In the genomic region with DNA sequence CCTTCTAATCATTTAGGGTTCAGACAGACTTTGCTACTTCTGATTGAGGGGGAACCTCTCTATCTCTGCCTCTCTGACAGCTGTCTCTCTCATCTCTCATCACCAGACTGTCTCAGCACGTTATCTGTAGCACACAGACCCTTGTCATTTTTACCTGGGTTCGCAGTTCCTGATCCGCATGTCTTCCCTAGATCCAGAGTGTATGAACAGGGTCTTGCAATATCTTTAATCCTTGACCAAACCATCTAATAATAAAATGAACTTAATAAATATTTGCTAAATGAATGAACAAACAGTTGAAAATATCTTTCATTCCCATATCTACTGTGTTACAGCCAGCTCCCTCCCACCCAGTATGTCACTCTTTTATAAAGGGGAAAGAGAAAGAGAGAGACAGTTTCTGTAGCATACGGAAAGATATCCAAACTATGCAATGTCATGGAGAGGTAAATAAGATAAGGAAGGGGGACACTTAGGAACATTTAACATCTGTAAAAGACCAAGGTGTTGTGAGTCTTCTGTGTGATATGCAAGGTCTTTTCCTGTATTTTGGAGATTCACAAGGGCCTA, we compare ENCODE assay signal across 1 cellular context.
TF ChIP-seq lines count a peak whose summit lies in the region.

No MANE protein-coding gene starts in this region.

TF ChIP-seq in K562, 482 proteins besides CTCF, POLR2A, EP300 and RAD21 (continued from another document and continues in another):
- TF ChIP-seq, protein P1, sequence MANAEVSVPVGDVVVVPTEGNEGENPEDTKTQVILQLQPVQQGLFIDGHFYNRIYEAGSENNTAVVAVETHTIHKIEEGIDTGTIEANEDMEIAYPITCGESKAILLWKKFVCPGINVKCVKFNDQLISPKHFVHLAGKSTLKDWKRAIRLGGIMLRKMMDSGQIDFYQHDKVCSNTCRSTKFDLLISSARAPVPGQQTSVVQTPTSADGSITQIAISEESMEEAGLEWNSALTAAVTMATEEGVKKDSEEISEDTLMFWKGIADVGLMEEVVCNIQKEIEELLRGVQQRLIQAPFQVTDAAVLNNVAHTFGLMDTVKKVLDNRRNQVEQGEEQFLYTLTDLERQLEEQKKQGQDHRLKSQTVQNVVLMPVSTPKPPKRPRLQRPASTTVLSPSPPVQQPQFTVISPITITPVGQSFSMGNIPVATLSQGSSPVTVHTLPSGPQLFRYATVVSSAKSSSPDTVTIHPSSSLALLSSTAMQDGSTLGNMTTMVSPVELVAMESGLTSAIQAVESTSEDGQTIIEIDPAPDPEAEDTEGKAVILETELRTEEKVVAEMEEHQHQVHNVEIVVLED (CRISPR knock-in tag; IDR thresholded peaks at IDR 0.05) = no peak
- peak; percentile 43; the same call in 1 of the 2 replicates for TF ChIP-seq RNF2 (IDR thresholded peaks at IDR 0.05)
- TF ChIP-seq ZNF212 (CRISPR knock-in tag; IDR thresholded peaks at IDR 0.05) = no peak
- no peak for TF ChIP-seq RFX7 (CRISPR knock-in tag; IDR thresholded peaks at IDR 0.05)
- no peak for TF ChIP-seq PHF21A (IDR thresholded peaks at IDR 0.05; ENCODE audit: borderline replicate concordance, low read depth)
- TF ChIP-seq, protein P2, sequence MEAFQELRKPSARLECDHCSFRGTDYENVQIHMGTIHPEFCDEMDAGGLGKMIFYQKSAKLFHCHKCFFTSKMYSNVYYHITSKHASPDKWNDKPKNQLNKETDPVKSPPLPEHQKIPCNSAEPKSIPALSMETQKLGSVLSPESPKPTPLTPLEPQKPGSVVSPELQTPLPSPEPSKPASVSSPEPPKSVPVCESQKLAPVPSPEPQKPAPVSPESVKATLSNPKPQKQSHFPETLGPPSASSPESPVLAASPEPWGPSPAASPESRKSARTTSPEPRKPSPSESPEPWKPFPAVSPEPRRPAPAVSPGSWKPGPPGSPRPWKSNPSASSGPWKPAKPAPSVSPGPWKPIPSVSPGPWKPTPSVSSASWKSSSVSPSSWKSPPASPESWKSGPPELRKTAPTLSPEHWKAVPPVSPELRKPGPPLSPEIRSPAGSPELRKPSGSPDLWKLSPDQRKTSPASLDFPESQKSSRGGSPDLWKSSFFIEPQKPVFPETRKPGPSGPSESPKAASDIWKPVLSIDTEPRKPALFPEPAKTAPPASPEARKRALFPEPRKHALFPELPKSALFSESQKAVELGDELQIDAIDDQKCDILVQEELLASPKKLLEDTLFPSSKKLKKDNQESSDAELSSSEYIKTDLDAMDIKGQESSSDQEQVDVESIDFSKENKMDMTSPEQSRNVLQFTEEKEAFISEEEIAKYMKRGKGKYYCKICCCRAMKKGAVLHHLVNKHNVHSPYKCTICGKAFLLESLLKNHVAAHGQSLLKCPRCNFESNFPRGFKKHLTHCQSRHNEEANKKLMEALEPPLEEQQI (IDR thresholded peaks at IDR 0.05) = peak; percentile 98
- TF ChIP-seq SRSF1 (IDR thresholded peaks at IDR 0.05; ENCODE audit: low read depth, low read length) = no peak
- TF ChIP-seq ZNF707 (CRISPR knock-in tag; conservative IDR thresholded peaks at IDR 0.05) = no peak
- TF ChIP-seq, protein P3, sequence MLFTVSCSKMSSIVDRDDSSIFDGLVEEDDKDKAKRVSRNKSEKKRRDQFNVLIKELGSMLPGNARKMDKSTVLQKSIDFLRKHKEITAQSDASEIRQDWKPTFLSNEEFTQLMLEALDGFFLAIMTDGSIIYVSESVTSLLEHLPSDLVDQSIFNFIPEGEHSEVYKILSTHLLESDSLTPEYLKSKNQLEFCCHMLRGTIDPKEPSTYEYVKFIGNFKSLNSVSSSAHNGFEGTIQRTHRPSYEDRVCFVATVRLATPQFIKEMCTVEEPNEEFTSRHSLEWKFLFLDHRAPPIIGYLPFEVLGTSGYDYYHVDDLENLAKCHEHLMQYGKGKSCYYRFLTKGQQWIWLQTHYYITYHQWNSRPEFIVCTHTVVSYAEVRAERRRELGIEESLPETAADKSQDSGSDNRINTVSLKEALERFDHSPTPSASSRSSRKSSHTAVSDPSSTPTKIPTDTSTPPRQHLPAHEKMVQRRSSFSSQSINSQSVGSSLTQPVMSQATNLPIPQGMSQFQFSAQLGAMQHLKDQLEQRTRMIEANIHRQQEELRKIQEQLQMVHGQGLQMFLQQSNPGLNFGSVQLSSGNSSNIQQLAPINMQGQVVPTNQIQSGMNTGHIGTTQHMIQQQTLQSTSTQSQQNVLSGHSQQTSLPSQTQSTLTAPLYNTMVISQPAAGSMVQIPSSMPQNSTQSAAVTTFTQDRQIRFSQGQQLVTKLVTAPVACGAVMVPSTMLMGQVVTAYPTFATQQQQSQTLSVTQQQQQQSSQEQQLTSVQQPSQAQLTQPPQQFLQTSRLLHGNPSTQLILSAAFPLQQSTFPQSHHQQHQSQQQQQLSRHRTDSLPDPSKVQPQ (CRISPR knock-in tag; IDR thresholded peaks at IDR 0.05; ENCODE audit: borderline replicate concordance) = no peak
- TF ChIP-seq NRF1 (conservative IDR thresholded peaks at IDR 0.05 in 1 of 2, IDR thresholded peaks at IDR 0.05 in 1 of 2) = no peak
- TF ChIP-seq, protein P4, sequence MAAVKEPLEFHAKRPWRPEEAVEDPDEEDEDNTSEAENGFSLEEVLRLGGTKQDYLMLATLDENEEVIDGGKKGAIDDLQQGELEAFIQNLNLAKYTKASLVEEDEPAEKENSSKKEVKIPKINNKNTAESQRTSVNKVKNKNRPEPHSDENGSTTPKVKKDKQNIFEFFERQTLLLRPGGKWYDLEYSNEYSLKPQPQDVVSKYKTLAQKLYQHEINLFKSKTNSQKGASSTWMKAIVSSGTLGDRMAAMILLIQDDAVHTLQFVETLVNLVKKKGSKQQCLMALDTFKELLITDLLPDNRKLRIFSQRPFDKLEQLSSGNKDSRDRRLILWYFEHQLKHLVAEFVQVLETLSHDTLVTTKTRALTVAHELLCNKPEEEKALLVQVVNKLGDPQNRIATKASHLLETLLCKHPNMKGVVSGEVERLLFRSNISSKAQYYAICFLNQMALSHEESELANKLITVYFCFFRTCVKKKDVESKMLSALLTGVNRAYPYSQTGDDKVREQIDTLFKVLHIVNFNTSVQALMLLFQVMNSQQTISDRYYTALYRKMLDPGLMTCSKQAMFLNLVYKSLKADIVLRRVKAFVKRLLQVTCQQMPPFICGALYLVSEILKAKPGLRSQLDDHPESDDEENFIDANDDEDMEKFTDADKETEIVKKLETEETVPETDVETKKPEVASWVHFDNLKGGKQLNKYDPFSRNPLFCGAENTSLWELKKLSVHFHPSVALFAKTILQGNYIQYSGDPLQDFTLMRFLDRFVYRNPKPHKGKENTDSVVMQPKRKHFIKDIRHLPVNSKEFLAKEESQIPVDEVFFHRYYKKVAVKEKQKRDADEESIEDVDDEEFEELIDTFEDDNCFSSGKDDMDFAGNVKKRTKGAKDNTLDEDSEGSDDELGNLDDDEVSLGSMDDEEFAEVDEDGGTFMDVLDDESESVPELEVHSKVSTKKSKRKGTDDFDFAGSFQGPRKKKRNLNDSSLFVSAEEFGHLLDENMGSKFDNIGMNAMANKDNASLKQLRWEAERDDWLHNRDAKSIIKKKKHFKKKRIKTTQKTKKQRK (IDR thresholded peaks at IDR 0.05; ENCODE audit: borderline replicate concordance, low read depth, low read length) = no peak
- TF ChIP-seq MCM7 (IDR thresholded peaks at IDR 0.05) = no peak
- TF ChIP-seq, protein P5, sequence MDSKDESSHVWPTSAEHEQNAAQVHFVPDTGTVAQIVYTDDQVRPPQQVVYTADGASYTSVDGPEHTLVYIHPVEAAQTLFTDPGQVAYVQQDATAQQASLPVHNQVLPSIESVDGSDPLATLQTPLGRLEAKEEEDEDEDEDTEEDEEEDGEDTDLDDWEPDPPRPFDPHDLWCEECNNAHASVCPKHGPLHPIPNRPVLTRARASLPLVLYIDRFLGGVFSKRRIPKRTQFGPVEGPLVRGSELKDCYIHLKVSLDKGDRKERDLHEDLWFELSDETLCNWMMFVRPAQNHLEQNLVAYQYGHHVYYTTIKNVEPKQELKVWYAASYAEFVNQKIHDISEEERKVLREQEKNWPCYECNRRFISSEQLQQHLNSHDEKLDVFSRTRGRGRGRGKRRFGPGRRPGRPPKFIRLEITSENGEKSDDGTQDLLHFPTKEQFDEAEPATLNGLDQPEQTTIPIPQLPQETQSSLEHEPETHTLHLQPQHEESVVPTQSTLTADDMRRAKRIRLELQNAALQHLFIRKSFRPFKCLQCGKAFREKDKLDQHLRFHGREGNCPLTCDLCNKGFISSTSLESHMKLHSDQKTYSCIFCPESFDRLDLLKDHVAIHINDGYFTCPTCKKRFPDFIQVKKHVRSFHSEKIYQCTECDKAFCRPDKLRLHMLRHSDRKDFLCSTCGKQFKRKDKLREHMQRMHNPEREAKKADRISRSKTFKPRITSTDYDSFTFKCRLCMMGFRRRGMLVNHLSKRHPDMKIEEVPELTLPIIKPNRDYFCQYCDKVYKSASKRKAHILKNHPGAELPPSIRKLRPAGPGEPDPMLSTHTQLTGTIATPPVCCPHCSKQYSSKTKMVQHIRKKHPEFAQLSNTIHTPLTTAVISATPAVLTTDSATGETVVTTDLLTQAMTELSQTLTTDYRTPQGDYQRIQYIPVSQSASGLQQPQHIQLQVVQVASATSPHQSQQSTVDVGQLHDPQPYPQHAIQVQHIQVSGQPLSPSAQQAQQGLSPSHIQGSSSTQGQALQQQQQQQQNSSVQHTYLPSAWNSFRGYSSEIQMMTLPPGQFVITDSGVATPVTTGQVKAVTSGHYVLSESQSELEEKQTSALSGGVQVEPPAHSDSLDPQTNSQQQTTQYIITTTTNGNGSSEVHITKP (IDR thresholded peaks at IDR 0.05; ENCODE audit: partially characterized antibody) = no peak
- TF ChIP-seq U2AF1 (optimal IDR thresholded peaks at IDR 0.05; ENCODE audit: low read depth, low read length) = no peak
- TF ChIP-seq HDGF (IDR thresholded peaks at IDR 0.05) = no peak
- peak; percentile 94 for TF ChIP-seq TCF3 (CRISPR knock-in tag; IDR thresholded peaks at IDR 0.05)
- TF ChIP-seq MYC (IDR thresholded peaks at IDR 0.05; ENCODE audit: low read depth, low read length) = 0 out of 2 replicates have a peak, but pooled peaks have one; percentile 3
- TF ChIP-seq MYC (CRISPR knock-in tag; IDR thresholded peaks at IDR 0.05; ENCODE audit: borderline replicate concordance, low read depth) = no peak
- TF ChIP-seq ZNF12 (CRISPR knock-in tag; IDR thresholded peaks at IDR 0.05) = no peak
- TF ChIP-seq, protein P6, sequence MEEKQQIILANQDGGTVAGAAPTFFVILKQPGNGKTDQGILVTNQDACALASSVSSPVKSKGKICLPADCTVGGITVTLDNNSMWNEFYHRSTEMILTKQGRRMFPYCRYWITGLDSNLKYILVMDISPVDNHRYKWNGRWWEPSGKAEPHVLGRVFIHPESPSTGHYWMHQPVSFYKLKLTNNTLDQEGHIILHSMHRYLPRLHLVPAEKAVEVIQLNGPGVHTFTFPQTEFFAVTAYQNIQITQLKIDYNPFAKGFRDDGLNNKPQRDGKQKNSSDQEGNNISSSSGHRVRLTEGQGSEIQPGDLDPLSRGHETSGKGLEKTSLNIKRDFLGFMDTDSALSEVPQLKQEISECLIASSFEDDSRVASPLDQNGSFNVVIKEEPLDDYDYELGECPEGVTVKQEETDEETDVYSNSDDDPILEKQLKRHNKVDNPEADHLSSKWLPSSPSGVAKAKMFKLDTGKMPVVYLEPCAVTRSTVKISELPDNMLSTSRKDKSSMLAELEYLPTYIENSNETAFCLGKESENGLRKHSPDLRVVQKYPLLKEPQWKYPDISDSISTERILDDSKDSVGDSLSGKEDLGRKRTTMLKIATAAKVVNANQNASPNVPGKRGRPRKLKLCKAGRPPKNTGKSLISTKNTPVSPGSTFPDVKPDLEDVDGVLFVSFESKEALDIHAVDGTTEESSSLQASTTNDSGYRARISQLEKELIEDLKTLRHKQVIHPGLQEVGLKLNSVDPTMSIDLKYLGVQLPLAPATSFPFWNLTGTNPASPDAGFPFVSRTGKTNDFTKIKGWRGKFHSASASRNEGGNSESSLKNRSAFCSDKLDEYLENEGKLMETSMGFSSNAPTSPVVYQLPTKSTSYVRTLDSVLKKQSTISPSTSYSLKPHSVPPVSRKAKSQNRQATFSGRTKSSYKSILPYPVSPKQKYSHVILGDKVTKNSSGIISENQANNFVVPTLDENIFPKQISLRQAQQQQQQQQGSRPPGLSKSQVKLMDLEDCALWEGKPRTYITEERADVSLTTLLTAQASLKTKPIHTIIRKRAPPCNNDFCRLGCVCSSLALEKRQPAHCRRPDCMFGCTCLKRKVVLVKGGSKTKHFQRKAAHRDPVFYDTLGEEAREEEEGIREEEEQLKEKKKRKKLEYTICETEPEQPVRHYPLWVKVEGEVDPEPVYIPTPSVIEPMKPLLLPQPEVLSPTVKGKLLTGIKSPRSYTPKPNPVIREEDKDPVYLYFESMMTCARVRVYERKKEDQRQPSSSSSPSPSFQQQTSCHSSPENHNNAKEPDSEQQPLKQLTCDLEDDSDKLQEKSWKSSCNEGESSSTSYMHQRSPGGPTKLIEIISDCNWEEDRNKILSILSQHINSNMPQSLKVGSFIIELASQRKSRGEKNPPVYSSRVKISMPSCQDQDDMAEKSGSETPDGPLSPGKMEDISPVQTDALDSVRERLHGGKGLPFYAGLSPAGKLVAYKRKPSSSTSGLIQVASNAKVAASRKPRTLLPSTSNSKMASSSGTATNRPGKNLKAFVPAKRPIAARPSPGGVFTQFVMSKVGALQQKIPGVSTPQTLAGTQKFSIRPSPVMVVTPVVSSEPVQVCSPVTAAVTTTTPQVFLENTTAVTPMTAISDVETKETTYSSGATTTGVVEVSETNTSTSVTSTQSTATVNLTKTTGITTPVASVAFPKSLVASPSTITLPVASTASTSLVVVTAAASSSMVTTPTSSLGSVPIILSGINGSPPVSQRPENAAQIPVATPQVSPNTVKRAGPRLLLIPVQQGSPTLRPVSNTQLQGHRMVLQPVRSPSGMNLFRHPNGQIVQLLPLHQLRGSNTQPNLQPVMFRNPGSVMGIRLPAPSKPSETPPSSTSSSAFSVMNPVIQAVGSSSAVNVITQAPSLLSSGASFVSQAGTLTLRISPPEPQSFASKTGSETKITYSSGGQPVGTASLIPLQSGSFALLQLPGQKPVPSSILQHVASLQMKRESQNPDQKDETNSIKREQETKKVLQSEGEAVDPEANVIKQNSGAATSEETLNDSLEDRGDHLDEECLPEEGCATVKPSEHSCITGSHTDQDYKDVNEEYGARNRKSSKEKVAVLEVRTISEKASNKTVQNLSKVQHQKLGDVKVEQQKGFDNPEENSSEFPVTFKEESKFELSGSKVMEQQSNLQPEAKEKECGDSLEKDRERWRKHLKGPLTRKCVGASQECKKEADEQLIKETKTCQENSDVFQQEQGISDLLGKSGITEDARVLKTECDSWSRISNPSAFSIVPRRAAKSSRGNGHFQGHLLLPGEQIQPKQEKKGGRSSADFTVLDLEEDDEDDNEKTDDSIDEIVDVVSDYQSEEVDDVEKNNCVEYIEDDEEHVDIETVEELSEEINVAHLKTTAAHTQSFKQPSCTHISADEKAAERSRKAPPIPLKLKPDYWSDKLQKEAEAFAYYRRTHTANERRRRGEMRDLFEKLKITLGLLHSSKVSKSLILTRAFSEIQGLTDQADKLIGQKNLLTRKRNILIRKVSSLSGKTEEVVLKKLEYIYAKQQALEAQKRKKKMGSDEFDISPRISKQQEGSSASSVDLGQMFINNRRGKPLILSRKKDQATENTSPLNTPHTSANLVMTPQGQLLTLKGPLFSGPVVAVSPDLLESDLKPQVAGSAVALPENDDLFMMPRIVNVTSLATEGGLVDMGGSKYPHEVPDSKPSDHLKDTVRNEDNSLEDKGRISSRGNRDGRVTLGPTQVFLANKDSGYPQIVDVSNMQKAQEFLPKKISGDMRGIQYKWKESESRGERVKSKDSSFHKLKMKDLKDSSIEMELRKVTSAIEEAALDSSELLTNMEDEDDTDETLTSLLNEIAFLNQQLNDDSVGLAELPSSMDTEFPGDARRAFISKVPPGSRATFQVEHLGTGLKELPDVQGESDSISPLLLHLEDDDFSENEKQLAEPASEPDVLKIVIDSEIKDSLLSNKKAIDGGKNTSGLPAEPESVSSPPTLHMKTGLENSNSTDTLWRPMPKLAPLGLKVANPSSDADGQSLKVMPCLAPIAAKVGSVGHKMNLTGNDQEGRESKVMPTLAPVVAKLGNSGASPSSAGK (IDR thresholded peaks at IDR 0.05) = no peak
- TF ChIP-seq, protein P7, sequence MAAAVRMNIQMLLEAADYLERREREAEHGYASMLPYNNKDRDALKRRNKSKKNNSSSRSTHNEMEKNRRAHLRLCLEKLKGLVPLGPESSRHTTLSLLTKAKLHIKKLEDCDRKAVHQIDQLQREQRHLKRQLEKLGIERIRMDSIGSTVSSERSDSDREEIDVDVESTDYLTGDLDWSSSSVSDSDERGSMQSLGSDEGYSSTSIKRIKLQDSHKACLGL (CRISPR knock-in tag; IDR thresholded peaks at IDR 0.05; ENCODE audit: borderline replicate concordance, poor library complexity, severe bottlenecking) = no peak
- TF ChIP-seq BHLHE40 (IDR thresholded peaks at IDR 0.05; ENCODE audit: low read length) = no peak
